Comparison of ENCODE assay signal across 11 cellular contexts in the genomic region with DNA sequence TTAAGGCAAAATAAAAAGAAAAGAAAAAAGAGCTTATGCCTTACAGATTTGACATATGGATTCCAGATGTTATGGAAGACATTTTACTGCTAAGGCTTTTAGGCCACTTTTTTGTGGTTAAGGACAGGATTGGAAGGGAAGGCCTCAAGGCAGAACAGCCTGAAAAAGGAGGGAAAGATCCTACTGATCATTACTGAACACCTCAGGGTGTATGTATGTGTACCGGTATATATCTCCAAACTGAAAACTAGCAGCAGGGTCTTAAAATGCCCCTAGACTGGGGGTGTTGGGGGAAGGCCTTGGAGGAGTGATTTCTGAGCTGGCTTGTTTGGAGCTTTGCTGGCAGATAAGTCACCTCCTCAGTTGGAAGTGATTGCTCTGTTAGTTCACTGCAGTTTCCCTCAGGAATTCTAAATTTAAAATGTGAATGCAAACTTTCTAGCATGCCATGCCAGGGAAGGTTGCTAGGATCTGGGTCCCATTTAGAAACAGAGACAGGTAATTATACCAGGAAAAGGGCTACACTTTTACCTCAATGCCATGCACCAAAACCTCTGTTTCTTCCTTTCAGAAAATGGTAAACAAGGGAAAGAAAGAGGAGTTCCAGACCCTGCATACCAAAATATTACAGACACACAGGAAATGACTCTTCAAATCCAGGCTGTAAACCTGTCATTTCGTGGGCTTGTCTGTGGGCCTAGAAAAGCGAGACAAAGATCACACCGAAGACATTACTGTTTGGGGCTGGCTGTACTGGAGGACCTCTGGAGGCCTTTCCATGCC. TPM values are rescaled to one million over a fixed set of nuclear protein-coding genes. Genes with fewer than 3 reads are reported as not detected.
A peak's percentile ranks its signal among the peaks of the same experiment; 100 is the strongest.
DNase-seq lines count a peak whose midpoint lies in the region; ATAC-seq and TF ChIP-seq lines count a peak whose summit lies in the region.
"Had no signal": no experiment of that assay in that cellular context is flagged by ENCODE, and none has a peak within 500 bp of the region (broad histone marks: within the 10 kb centered on the region; RNA-seq: fewer than 3 reads in every experiment).

No MANE protein-coding gene starts in this region.

- 84% methylated on average over 4 of the region's 4 CpGs for WGBS in HUES64
- WGBS in mammary epithelial cell (ENCODE audit: low coverage, missing lambda C conversion rate): 77% methylated on average over 4 of the region's 4 CpGs

- H3K4me3 ChIP-seq in BJ (ENCODE audit: low read depth, low read length): no peak overlapping the region
- no peak overlapping the region for H3K4me3 ChIP-seq in HUES64 (ENCODE audit: low read length)
- no peak overlapping the region for H3K4me3 ChIP-seq in mammary epithelial cell (replicated peaks in 1 of 3; ENCODE audit: insufficient read depth in 1 of 3, low read depth in 2 of 3, low read length in 3 of 3)

- no peaks in the 10 kb centered on the region for H4K20me1 ChIP-seq in mammary epithelial cell (ENCODE audit: insufficient read depth, low read length)

- peaks cover 7% of the 10 kb centered on the region for H3K36me3 Mint-ChIP-seq in nephron (ENCODE audit: low read depth)
- H3K36me3 Mint-ChIP-seq in natural killer cell: no peaks in the 10 kb centered on the region

- DNase-seq in BJ (ENCODE audit: low read depth) (peak; percentile 65), mammary epithelial cell (no peak), GM10266 (ENCODE audit: extremely low spot score) (no peak), natural killer cell (no peak)
- DNase-seq: activated CD4-positive, alpha-beta T cell treated with anti-CD3 and anti-CD28 coated beads, Interleukin-2, amount 10 ng/mL, durations not matched to agents 24 days and 14 days; activated naive CD4-positive, alpha-beta T cell treated with anti-CD3 and anti-CD28 coated beads, Interleukin-2, amount 50 U/mL, for 16 hours; SIG-M5 had no signal

- H3K27ac Mint-ChIP-seq in nephron: peak overlapping the region; percentile 94 to 98 (median 94)
- no peak overlapping the region for H3K27ac Mint-ChIP-seq in natural killer cell
- H3K27ac Mint-ChIP-seq: activated CD4-positive, alpha-beta T cell treated with anti-CD3 and anti-CD28 coated beads, Interleukin-2, amount 10 ng/mL, durations not matched to agents 24 days and 14 days had no signal

- H3K4me1 ChIP-seq in HUES64 (ENCODE audit: insufficient read depth, low read length) (peaks cover 23% of the 10 kb centered on the region), mammary epithelial cell (ENCODE audit: insufficient read depth, low read length) (peaks cover 12% of the 10 kb centered on the region)

- no peak for ATAC-seq in GM21360 (IDR thresholded peaks at IDR 0.05; ENCODE audit: unreplicated experiment)
- no peak for ATAC-seq in GM19397 (IDR thresholded peaks at IDR 0.05; ENCODE audit: unreplicated experiment)
- no peak for ATAC-seq in natural killer cell

- H3K79me2 ChIP-seq in mammary epithelial cell (ENCODE audit: insufficient read depth, low read length): no peaks in the 10 kb centered on the region

- no TSS peak for BruUV-seq in mammary epithelial cell (replicated peaks; lab: Mats Ljungman, UMichigan)

- H3K4me1 Mint-ChIP-seq in nephron (peaks cover 47% of the 10 kb centered on the region), natural killer cell (peaks cover 0 to 3% of the 10 kb centered on the region in 2 donors)

- in situ Hi-C loops in mammary epithelial cell (cut with MboI; ENCODE audit: low sequenced_read_pairs in 2 of 2): loop anchor here (5.0 to 10.0 kb wide), 2 partner anchors 110 to 132 kb away; no protein-coding TSS in a partner anchor

- H3K9me3 ChIP-seq in HUES64 (ENCODE audit: insufficient read depth, low read depth, low read length): no peaks in the 10 kb centered on the region
- H3K9me3 ChIP-seq in mammary epithelial cell (replicated peaks; ENCODE audit: insufficient read depth, low read length): no peaks in the 10 kb centered on the region

- dilution Hi-C loops in mammary epithelial cell (cut with HindIII; ENCODE audit: low sequenced_read_pairs): no loop called here

- CTCF ChIA-PET in BJ (lab: Yijun Ruan, JAX) (interaction anchor here (1.1 to 3.2 kb wide), 5 partner anchors 10 to 300 kb away, joined by 4 to 14 read pairs (median 7); a partner anchor contains a TSS), mammary epithelial cell (lab: Charles Lee; ENCODE audit: low non-redundant PET) (interaction anchor here (0.6 kb wide), 1 partner anchor 134 kb away, joined by 3 read pairs; no protein-coding TSS in a partner anchor)

- H3K9ac ChIP-seq in HUES64 (ENCODE audit: low read depth, low read length): peak overlapping the region; percentile 25; the same call in 1 of the 2 replicates
- H3K9ac ChIP-seq in mammary epithelial cell (ENCODE audit: insufficient read depth, low read length): no peak overlapping the region

- H3K36me3 ChIP-seq in BJ (ENCODE audit: control insufficient read depth, insufficient read depth, low read length) (no peaks in the 10 kb centered on the region), HUES64 (ENCODE audit: insufficient read depth, low read length) (no peaks in the 10 kb centered on the region), mammary epithelial cell (ENCODE audit: insufficient read depth, low read length) (no peaks in the 10 kb centered on the region)

- peak overlapping the region in 1 of 3 experiments; percentile 28 for H3K4me3 Mint-ChIP-seq in nephron
- H3K4me3 Mint-ChIP-seq in natural killer cell: no peak overlapping the region
- H3K4me3 Mint-ChIP-seq: activated CD4-positive, alpha-beta T cell treated with anti-CD3 and anti-CD28 coated beads, Interleukin-2, amount 10 ng/mL, durations not matched to agents 24 days and 14 days had no signal

- 0 out of 2 replicates have a peak, but pooled peaks have one; percentile 12 for TF ChIP-seq CTCF in BJ (IDR thresholded peaks at IDR 0.05; ENCODE audit: insufficient read depth, low read depth, low read length)
- no peak for TF ChIP-seq CTCF in mammary epithelial cell (conservative IDR thresholded peaks at IDR 0.05 in 1 of 2, IDR thresholded peaks at IDR 0.05 in 1 of 2; ENCODE audit: extremely low read depth in 1 of 2, insufficient read depth in 1 of 2, low read depth in 1 of 2, low read length in 2 of 2)
- TF ChIP-seq CTCF in nephron (IDR thresholded peaks at IDR 0.05; ENCODE audit: unreplicated experiment in 3 of 3): no peak
- TF ChIP-seq CTCF in GM10266 (IDR thresholded peaks at IDR 0.05; ENCODE audit: control insufficient read depth, insufficient read depth, low read depth, missing control alignments): no peak
- TF ChIP-seq CTCF in natural killer cell (IDR thresholded peaks at IDR 0.05): no peak

- intact Hi-C loops in mammary epithelial cell (cut with micrococcal nuclease): no loop called here
- intact Hi-C loops in natural killer cell (cut with micrococcal nuclease): no loop called here

- H3K9me3 Mint-ChIP-seq in nephron (peaks cover 3% of the 10 kb centered on the region), natural killer cell (no peaks in the 10 kb centered on the region)

- H3K4me2 ChIP-seq in mammary epithelial cell (ENCODE audit: insufficient read depth, low read depth, low read length): no peak overlapping the region

- H2AFZ ChIP-seq in mammary epithelial cell (ENCODE audit: low read depth, low read length): peak overlapping the region; percentile 79

- POLR2A ChIA-PET in BJ (lab: Charles Lee): no interaction called here

- H3K27me3 ChIP-seq in BJ (ENCODE audit: control insufficient read depth, insufficient read depth, low read length) (no peaks in the 10 kb centered on the region), HUES64 (ENCODE audit: insufficient read depth, low read length) (no peaks in the 10 kb centered on the region), mammary epithelial cell (ENCODE audit: insufficient read depth, low read length) (no peaks in the 10 kb centered on the region)

- H3K27me3 Mint-ChIP-seq in nephron (ENCODE audit: low read depth) (no peaks in the 10 kb centered on the region), natural killer cell (ENCODE audit: low read depth in 2 of 2) (no peaks in the 10 kb centered on the region)
- H3K27me3 Mint-ChIP-seq: activated CD4-positive, alpha-beta T cell treated with anti-CD3 and anti-CD28 coated beads, Interleukin-2, amount 10 ng/mL, durations not matched to agents 24 days and 14 days had no signal

- H3K27ac ChIP-seq in HUES64 (ENCODE audit: low read depth, low read length) (no peak overlapping the region), mammary epithelial cell (ENCODE audit: insufficient read depth, low read depth, low read length) (no peak overlapping the region)

RNA-seq across cellular contexts. Expression of a gene that starts 15.0 kb away (rescaled TPM):
- 29.6 and 30.5 TPM in 2 replicates for polyA plus RNA-seq in BJ (2011; rRNA removed)
- 10.1 and 16.6 TPM in 2 replicates for polyA minus RNA-seq in BJ (2011; rRNA and poly(A)+ RNA removed)
- 28.5 TPM for polyA plus RNA-seq in HUES64 (2013, experiment 1 of 2)
- 28.8 TPM for polyA plus RNA-seq in HUES64 (2013, experiment 2 of 2)
- 10 to 100 TPM; 13.7 to 25.7 TPM for total RNA-seq in mammary epithelial cell
- polyA plus RNA-seq in mammary epithelial cell: 15.1 TPM
- polyA minus RNA-seq in mammary epithelial cell: 4.8 TPM
- total RNA-seq in natural killer cell: 10 to 100 TPM; 50.6 to 67.3 (median 58.9) TPM

RNA-seq across cellular contexts. Expression of a gene that starts 32.0 kb away (rescaled TPM):
- polyA plus RNA-seq in BJ (2011; rRNA removed): 7.8 and 11.6 TPM in 2 replicates
- 9.8 and 11.6 TPM in 2 replicates for polyA minus RNA-seq in BJ (2011; rRNA and poly(A)+ RNA removed)
- 14.9 TPM for polyA plus RNA-seq in HUES64 (2013, experiment 1 of 2)
- polyA plus RNA-seq in HUES64 (2013, experiment 2 of 2): 14.5 TPM
- total RNA-seq in mammary epithelial cell: 10 to 100 TPM; 27.7 to 61.5 TPM
- 16.5 TPM for polyA plus RNA-seq in mammary epithelial cell
- polyA minus RNA-seq in mammary epithelial cell: 29.0 TPM
- total RNA-seq in natural killer cell: 10 to 100 TPM; 46.3 to 49.2 (median 48.7) TPM

RNA-seq across cellular contexts. Expression of a gene that starts 43.6 kb away (rescaled TPM):
- 4.4 and 6.1 TPM in 2 replicates for polyA plus RNA-seq in BJ (2011; rRNA removed)
- 9.0 and 11.8 TPM in 2 replicates for polyA minus RNA-seq in BJ (2011; rRNA and poly(A)+ RNA removed)
- 4.3 TPM for polyA plus RNA-seq in HUES64 (2013, experiment 1 of 2)
- polyA plus RNA-seq in HUES64 (2013, experiment 2 of 2): 4.5 TPM
- total RNA-seq in mammary epithelial cell: 10 to 100 TPM in 1 of 2 donors, 1 to 10 TPM in 1; 4.3 to 11.0 TPM
- 1.4 TPM for polyA plus RNA-seq in mammary epithelial cell
- 6.9 TPM for polyA minus RNA-seq in mammary epithelial cell
- under 1 TPM in 2 of 3 donors, not detected in 1; 0.11 to 0.35 TPM for total RNA-seq in natural killer cell

Comparison
In these comparisons a context has a peak if more than half of its experiments do, and no peak if none do; other contexts are left out.
1. H3K27ac Mint-ChIP-seq: peak in nephron (3 of 3); none in natural killer cell (0 of 2).